16 cellular contexts compared by ENCODE assay signal in genomic region chr10:77604063-77604462, GRCh38. TPM values are rescaled to one million over a fixed set of nuclear protein-coding genes. Genes with fewer than 3 reads are reported as not detected.
A peak's percentile ranks its signal among the peaks of the same experiment; 100 is the strongest.
DNase-seq lines count a peak whose midpoint lies in the region; ATAC-seq and TF ChIP-seq lines count a peak whose summit lies in the region.
"Had no signal": no experiment of that assay in that cellular context is flagged by ENCODE, and none has a peak within 500 bp of the region (broad histone marks: within the 10 kb centered on the region; RNA-seq: fewer than 3 reads in every experiment).

No MANE protein-coding gene starts in this region.

- no peak for DNase-seq in ascending aorta (ENCODE audit: low spot score in 2 of 2)
- DNase-seq in gastrocnemius medialis = no peak
- DNase-seq in COLO668 (lab: John Stamatoyannopoulos, UW; ENCODE audit: unreplicated experiment) = no peak
- no peak for DNase-seq in brain microvascular endothelial cell
- no peak for DNase-seq in SW 1271 (lab: John Stamatoyannopoulos, UW)
- DNase-seq: activated CD4-positive, alpha-beta T cell treated with anti-CD3 and anti-CD28 coated beads for 48 hours; activated T-cell treated with anti-CD3 and anti-CD28 coated beads, Interleukin-2, amount 50 U/mL, for 24 hours; NCI-H1048; NCI-H2171; stimulated activated naive CD8-positive, alpha-beta T cell treated with anti-CD3 and anti-CD28 coated beads, Interleukin-15, Interleukin-2, amounts not matched to agents 100 U/mL and 50 U/mL, for 24 hours; T-helper 9 cell had no signal

- H3K36me3 ChIP-seq in ascending aorta = no peaks in the 10 kb centered on the region
- H3K36me3 ChIP-seq in gastrocnemius medialis = no peaks in the 10 kb centered on the region
- H3K36me3 ChIP-seq in brain microvascular endothelial cell (replicated peaks) = no peaks in the 10 kb centered on the region
- H3K36me3 ChIP-seq: SJCRH30 had no signal

- ATAC-seq in GM18511 (IDR thresholded peaks at IDR 0.05; ENCODE audit: unreplicated experiment) = peak; percentile 38
- ATAC-seq in HG02759 (IDR thresholded peaks at IDR 0.05; ENCODE audit: unreplicated experiment) = peak; percentile 29
- ATAC-seq in gastrocnemius medialis = peak; percentile 1 to 3
- ATAC-seq in HG03025 (IDR thresholded peaks at IDR 0.05; ENCODE audit: low FRiP score, unreplicated experiment) = no peak
- ATAC-seq: sciatic nerve; stimulated activated naive CD8-positive, alpha-beta T cell treated with anti-CD3 and anti-CD28 coated beads, Interleukin-15, Interleukin-2, amounts not matched to agents 100 U/mL and 50 U/mL, for 24 hours had no signal

- H3K4me1 ChIP-seq in ascending aorta = peaks cover 11 to 34% of the 10 kb centered on the region in 2 donors
- H3K4me1 ChIP-seq in gastrocnemius medialis = peaks cover 32 to 55% of the 10 kb centered on the region in 2 donors

- H3K27me3 ChIP-seq in ascending aorta (no peaks in the 10 kb centered on the region), gastrocnemius medialis (no peaks in the 10 kb centered on the region), brain microvascular endothelial cell (replicated peaks) (no peaks in the 10 kb centered on the region)
- H3K27me3 ChIP-seq: SJCRH30 had no signal

- H3K9me3 ChIP-seq in ascending aorta = no peaks in the 10 kb centered on the region
- H3K9me3 ChIP-seq in gastrocnemius medialis = no peaks in the 10 kb centered on the region
- H3K9me3 ChIP-seq: SJCRH30 had no signal

- no peak for TF ChIP-seq POLR2A in gastrocnemius medialis (IDR thresholded peaks at IDR 0.05)

- TF ChIP-seq CTCF in ascending aorta (IDR thresholded peaks at IDR 0.05) (no peak), gastrocnemius medialis (IDR thresholded peaks at IDR 0.05 in 4 of 5, conservative IDR thresholded peaks at IDR 0.05 in 1 of 5) (no peak), brain microvascular endothelial cell (IDR thresholded peaks at IDR 0.05; ENCODE audit: low read depth, low read length, missing control alignments) (no peak)

- no peak overlapping the region for H3K4me3 ChIP-seq in ascending aorta
- peak overlapping the region in 1 of 4 donors; percentile 5 for H3K4me3 ChIP-seq in gastrocnemius medialis
- H3K4me3 ChIP-seq in brain microvascular endothelial cell (ENCODE audit: low read depth, low read length) = no peak overlapping the region
- H3K4me3 ChIP-seq: SJCRH30 had no signal

- H3K27ac ChIP-seq in ascending aorta (peak overlapping the region; percentile 4 to 10), gastrocnemius medialis (peak overlapping the region; percentile 72 to 85 (median 80)), brain microvascular endothelial cell (no peak overlapping the region)
- H3K27ac ChIP-seq: SJCRH30 had no signal

- in situ Hi-C loops in gastrocnemius medialis (cut with MboI; ENCODE audit: low sequenced_read_pairs in 4 of 4) = no loop called here
- in situ Hi-C loops in brain microvascular endothelial cell (cut with HindIII; ENCODE audit: low pct_ligation_motif_present, low sequenced_read_pairs) = no loop called here

- intact Hi-C loops in ascending aorta (cut with DNase I) (no loop called here), gastrocnemius medialis (cut with DNase I; ENCODE audit: low total_unique reads) (no loop called here)

RNA-seq across cellular contexts. Expression of gene KCNMA1, which starts 33.5 kb away (rescaled TPM):
- total RNA-seq in ascending aorta = 28.6 TPM
- 10 to 100 TPM; 66.8 to 96.5 (median 78.9) TPM for total RNA-seq in gastrocnemius medialis
